In genomic region chr5:37847978-37848425, GRCh38 we compare ENCODE assay signal across 8 cellular contexts. TPM values are rescaled to one million over a fixed set of nuclear protein-coding genes. Genes with fewer than 3 reads are reported as not detected.
DNase-seq lines count a peak whose midpoint lies in the region; ATAC-seq, FAIRE-seq and TF ChIP-seq lines count a peak whose summit lies in the region.

No MANE protein-coding gene starts in this region.

- no peaks in the 10 kb centered on the region for H3K36me3 ChIP-seq in Peyer's patch

- peak; percentile 86 for FAIRE-seq in GM12892 (lab: Jason Lieb, UNC)

- TF ChIP-seq POLR2A in GM12892 (IDR thresholded peaks at IDR 0.05; ENCODE audit: low read depth, low read length) (no peak), GM18505 (IDR thresholded peaks at IDR 0.05; ENCODE audit: borderline replicate concordance, extremely low read depth, insufficient read depth, insufficient read length) (no peak), Peyer's patch (IDR thresholded peaks at IDR 0.05) (no peak)

- no peaks in the 10 kb centered on the region for H3K4me1 ChIP-seq in Peyer's patch

- TF ChIP-seq CTCF in Peyer's patch (IDR thresholded peaks at IDR 0.05), result no peak

- no peak overlapping the region for H3K4me3 ChIP-seq in Peyer's patch

- no peak overlapping the region for H3K27ac ChIP-seq in Peyer's patch

- H3K27me3 ChIP-seq in Peyer's patch, result no peaks in the 10 kb centered on the region

- ATAC-seq in HG03025 (IDR thresholded peaks at IDR 0.05; ENCODE audit: low FRiP score, unreplicated experiment) (peak; percentile 63), GM18505 (IDR thresholded peaks at IDR 0.05; ENCODE audit: unreplicated experiment) (no peak), GM21825 (IDR thresholded peaks at IDR 0.05; ENCODE audit: unreplicated experiment) (no peak)

- DNase-seq in GM12892 (ENCODE audit: insufficient read length) (no peak), NOMO-1 (lab: John Stamatoyannopoulos, UW; ENCODE audit: unreplicated experiment in 2 of 2) (peak; percentile 28 to 78), iris pigment epithelial cell (ENCODE audit: low read depth) (peak; percentile 77), NCI-H2029 treated with DMSO at 0.1 percent for 48 hours (lab: John Stamatoyannopoulos, UW) (no peak), Peyer's patch (no peak)

- H3K9me3 ChIP-seq in Peyer's patch, result no peaks in the 10 kb centered on the region

RNA-seq across cellular contexts. Expression of gene GDNF, which starts 8.2 kb away (rescaled TPM):
- polyA plus RNA-seq in GM12892 (2012; ENCODE audit: missing spikeins), result 0.08 TPM
- 1 to 10 TPM in 2 of 4 donors, not detected in 2; 1.5 to 8.3 TPM for total RNA-seq in Peyer's patch

Comparison
In these comparisons a context has a peak if more than half of its experiments do, and no peak if none do; other contexts are left out.
1. DNase-seq: peak in NOMO-1 (2 of 2) and iris pigment epithelial cell (single experiment); none in GM12892 (single experiment), NCI-H2029 treated with DMSO at 0.1 percent for 48 hours (single experiment) and Peyer's patch (0 of 3).